Comparison of ENCODE assay signal across 8 cellular contexts in the genomic region with DNA sequence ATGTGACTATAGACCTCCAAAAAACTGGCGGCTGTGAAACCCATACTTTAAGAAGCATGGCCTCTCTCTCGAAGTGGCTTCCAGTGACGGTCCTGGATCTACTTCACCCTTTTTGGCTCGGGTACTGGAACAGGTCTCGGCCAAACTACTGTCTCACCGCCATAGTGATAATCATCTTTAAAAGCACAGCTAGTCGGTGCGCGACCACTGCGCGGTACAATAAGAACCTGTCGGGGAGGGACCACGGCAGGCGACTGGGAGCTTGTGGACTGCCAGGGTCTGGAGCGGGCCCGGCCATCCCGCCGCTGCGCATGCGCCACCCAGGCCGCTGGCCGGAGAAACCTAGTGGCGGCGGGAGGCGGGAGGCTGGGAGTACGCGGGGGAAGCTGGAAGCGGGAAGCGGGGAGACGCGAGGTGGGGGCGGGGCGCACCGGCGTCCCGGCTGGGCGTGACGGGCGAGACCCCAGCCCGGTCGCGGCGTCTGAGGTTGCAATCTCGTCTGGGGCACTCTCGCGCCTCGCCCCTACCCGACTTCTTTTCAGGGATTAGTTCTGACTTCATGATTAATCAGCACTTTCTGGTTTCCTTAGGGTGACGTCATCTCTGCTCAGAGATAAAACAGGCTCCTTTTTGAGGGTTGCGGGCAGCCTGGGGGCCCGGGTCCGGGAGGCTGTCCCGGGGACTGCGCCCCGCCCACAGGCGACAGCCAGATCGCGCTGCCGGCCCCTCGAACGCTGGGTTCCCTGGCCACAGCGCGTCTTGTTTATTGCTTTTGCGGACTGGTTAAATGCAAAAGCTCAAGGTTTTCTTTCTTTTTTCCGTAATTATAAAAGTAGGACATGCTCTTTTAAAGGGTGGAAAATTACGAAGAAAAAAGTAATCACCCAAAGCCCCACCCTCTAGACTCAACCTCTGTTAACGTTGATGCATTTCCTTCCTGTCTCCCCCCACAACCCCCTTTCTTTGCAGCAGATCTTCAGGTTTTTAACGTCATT.
A peak's percentile ranks its signal among the peaks of the same experiment; 100 is the strongest.
DNase-seq lines count a peak whose midpoint lies in the region; ATAC-seq and TF ChIP-seq lines count a peak whose summit lies in the region.

No MANE protein-coding gene starts in this region.

- H4K8ac ChIP-seq in IMR-90 (ENCODE audit: low read depth in 2 of 2, low read length in 2 of 2): peak overlapping the region; percentile 99

- POLR2A ChIA-PET in IMR-90 (lab: Charles Lee; ENCODE audit: unreplicated experiment) (no interaction called here), RWPE1 (lab: Yijun Ruan, JAX; ENCODE audit: low non-redundant PET) (no interaction called here)

- H3K27me3 Mint-ChIP-seq in natural killer cell treated with Interleukin-12 subunit alpha and Interleukin-12 subunit beta and Interleukin-15 and Interleukin-18, amount 100 ng/mL, for 72 hours: peaks cover 0 to 2% of the 10 kb centered on the region in 2 donors

- H3K27ac Mint-ChIP-seq in natural killer cell treated with Interleukin-12 subunit alpha and Interleukin-12 subunit beta and Interleukin-15 and Interleukin-18, amount 100 ng/mL, for 72 hours: peak overlapping the region; percentile 88 to 92

- H3K4me1 Mint-ChIP-seq in natural killer cell treated with Interleukin-12 subunit alpha and Interleukin-12 subunit beta and Interleukin-15 and Interleukin-18, amount 100 ng/mL, for 72 hours (ENCODE audit: low read depth in 2 of 2): peaks cover 14 to 17% of the 10 kb centered on the region in 2 donors

- H3K4ac ChIP-seq in IMR-90 (ENCODE audit: low read depth, low read length): peak overlapping the region; percentile 93

- H3K14ac ChIP-seq in IMR-90 (replicated peaks; ENCODE audit: low read depth, low read length): peak overlapping the region; percentile 92

- peak overlapping the region; percentile 100 for H4K5ac ChIP-seq in IMR-90 (ENCODE audit: low read depth, low read length)

- H3K9me3 Mint-ChIP-seq in natural killer cell treated with Interleukin-12 subunit alpha and Interleukin-12 subunit beta and Interleukin-15 and Interleukin-18, amount 100 ng/mL, for 72 hours: no peaks in the 10 kb centered on the region

- peak overlapping the region; percentile 83 for H3K4me2 ChIP-seq in IMR-90 (ENCODE audit: low read depth, low read length)

- H3K4me3 ChIP-seq in IMR-90 (ENCODE audit: insufficient read depth, low read depth, low read length) (peak overlapping the region; percentile 64), fibroblast of pulmonary artery (replicated peaks; ENCODE audit: low read depth, low read length) (peak overlapping the region; percentile 55)

- CTCF ChIA-PET in IMR-90 (lab: Yijun Ruan, JAX): no interaction called here
- CTCF ChIA-PET in RWPE1 (lab: Yijun Ruan, JAX): interaction anchor here (0.6 to 1.0 kb wide), 3 partner anchors 169 to 447 kb away, joined by 3 read pairs; no protein-coding TSS in a partner anchor

- H3K9me1 ChIP-seq in IMR-90 (ENCODE audit: insufficient read depth, low read length): no peaks in the 10 kb centered on the region; the same call in 1 of the 2 replicates

- no peaks in the 10 kb centered on the region for H3K27me3 ChIP-seq in IMR-90 (ENCODE audit: control insufficient read depth, insufficient read depth, low read length)

- H2BK20ac ChIP-seq in IMR-90 (ENCODE audit: low read depth, low read length): peak overlapping the region; percentile 67; the same call in 1 of the 2 replicates

- peak overlapping the region; percentile 68 for H2AK9ac ChIP-seq in IMR-90 (replicated peaks; ENCODE audit: low read depth, low read length, poor library complexity)

- H4K91ac ChIP-seq in IMR-90 (ENCODE audit: insufficient read depth, low read depth, low read length): peak overlapping the region; percentile 98

- H3K23ac ChIP-seq in IMR-90 (ENCODE audit: low read depth, low read length): peak overlapping the region; percentile 65

- H3K79me1 ChIP-seq in IMR-90 (ENCODE audit: low read depth in 1 of 2, low read length in 2 of 2): peaks cover 0 to 14% of the 10 kb centered on the region in 2 experiments; a peak in 3 of 4 replicates

- DNase-seq in DMS 273 (lab: John Stamatoyannopoulos, UW; ENCODE audit: unreplicated experiment): peak; percentile 91
- DNase-seq in IMR-90: peak; percentile 97
- peak; percentile 97 for DNase-seq in RWPE1 (ENCODE audit: low spot score)
- peak; percentile 71 for DNase-seq in activated T-helper 9 cell treated with anti-CD3 and anti-CD28 coated beads, Interleukin-2, amount 50 U/mL, for 16 hours (ENCODE audit: low read depth)
- DNase-seq in fibroblast of pulmonary artery (ENCODE audit: low read depth): peak; percentile 96
- peak; percentile 85 for DNase-seq in natural killer cell treated with Interleukin-12 subunit alpha and Interleukin-12 subunit beta and Interleukin-15 and Interleukin-18, amount 100 ng/mL, for 72 hours (ENCODE audit: low spot score)
- DNase-seq in stimulated activated naive CD4-positive, alpha-beta T cell treated with Interleukin-2 at 50 U/mL for 16 hours (lab: John Stamatoyannopoulos, UW): peak; percentile 74

- in situ Hi-C loops in IMR-90 (cut with MboI; ENCODE audit: low sequenced_read_pairs): no loop called here

- TF ChIP-seq CTCF in IMR-90 (conservative IDR thresholded peaks at IDR 0.05; ENCODE audit: low read depth, low read length): no peak
- TF ChIP-seq CTCF in RWPE1 (conservative IDR thresholded peaks at IDR 0.05; ENCODE audit: low read depth): no peak
- no peak for TF ChIP-seq CTCF in fibroblast of pulmonary artery (IDR thresholded peaks at IDR 0.05; ENCODE audit: low read length, missing control alignments)

- H2BK120ac ChIP-seq in IMR-90 (ENCODE audit: low read depth, low read length): peak overlapping the region; percentile 92

- TF ChIP-seq POLR2A in IMR-90 (IDR thresholded peaks at IDR 0.05; ENCODE audit: low read depth, low read length): peak; percentile 88

- peak overlapping the region; percentile 86 for H2AK5ac ChIP-seq in IMR-90 (ENCODE audit: low read depth, low read length)

- peak overlapping the region; percentile 96 for H3K27ac ChIP-seq in IMR-90 (ENCODE audit: insufficient read depth, low read length)
- peak overlapping the region; percentile 92 for H3K27ac ChIP-seq in RWPE1

- H2BK15ac ChIP-seq in IMR-90 (ENCODE audit: low read depth, low read length): peak overlapping the region; percentile 94; the same call in 2 of the 3 replicates

- H3K56ac ChIP-seq in IMR-90 (ENCODE audit: extremely low read depth, insufficient read depth, low read length): peak overlapping the region; percentile 94

- ATAC-seq in GM21528 (IDR thresholded peaks at IDR 0.05; ENCODE audit: low FRiP score, unreplicated experiment): peak; percentile 92
- ATAC-seq in IMR-90 (ENCODE audit: low read depth): peak; percentile 91
- ATAC-seq in natural killer cell treated with Interleukin-12 subunit alpha and Interleukin-12 subunit beta and Interleukin-15 and Interleukin-18, amount 100 ng/mL, for 72 hours: peak; percentile 91 to 95

- no peaks in the 10 kb centered on the region for H3K36me3 Mint-ChIP-seq in natural killer cell treated with Interleukin-12 subunit alpha and Interleukin-12 subunit beta and Interleukin-15 and Interleukin-18, amount 100 ng/mL, for 72 hours

- TF ChIP-seq RAD21 in IMR-90 (IDR thresholded peaks at IDR 0.05; ENCODE audit: low read length): no peak; the same call in 1 of the 2 replicates

- no peaks in the 10 kb centered on the region for H3K36me3 ChIP-seq in IMR-90 (ENCODE audit: control insufficient read depth, insufficient read depth, low read length)

- WGBS in IMR-90 (ENCODE audit: extremely low coverage in 2 of 2, insufficient read length in 1 of 2), 2 experiments: 11% methylated on average over 14 of the region's 68 CpGs; no CpG with 5 or more reads in 1 of the 2 experiments

- dilution Hi-C loops in IMR-90 (cut with HindIII; ENCODE audit: low sequenced_read_pairs, unreplicated experiment): no loop called here

- H2BK5ac ChIP-seq in IMR-90 (ENCODE audit: low read depth, low read length, poor library complexity, severe bottlenecking): peak overlapping the region; percentile 95

- no peaks in the 10 kb centered on the region for H4K20me1 ChIP-seq in IMR-90 (ENCODE audit: insufficient read depth, low read length)

- peaks cover 8% of the 10 kb centered on the region for H3K4me1 ChIP-seq in IMR-90 (ENCODE audit: control insufficient read depth, insufficient read depth, low read length)

- H3K4me3 Mint-ChIP-seq in natural killer cell treated with Interleukin-12 subunit alpha and Interleukin-12 subunit beta and Interleukin-15 and Interleukin-18, amount 100 ng/mL, for 72 hours: peak overlapping the region; percentile 88

- TSS peak; percentile 97 for BruUV-seq in IMR-90 (replicated peaks; lab: Mats Ljungman, UMichigan)

- peak overlapping the region; percentile 90 for H2AFZ ChIP-seq in IMR-90 (replicated peaks; ENCODE audit: low read length, poor library complexity)

- H3K18ac ChIP-seq in IMR-90 (ENCODE audit: low read depth, low read length): peak overlapping the region; percentile 94

- H3K9ac ChIP-seq in IMR-90 (ENCODE audit: low read depth, low read length): peak overlapping the region; percentile 91

- intact Hi-C loops in IMR-90 (cut with micrococcal nuclease): loop anchor here (1.0 to 5.0 kb wide), 2 partner anchors 167 to 447 kb away; no protein-coding TSS in a partner anchor

- H3K9me3 ChIP-seq in IMR-90 (ENCODE audit: control insufficient read depth, insufficient read depth, low read length): no peaks in the 10 kb centered on the region

TF ChIP-seq in IMR-90, 13 proteins besides CTCF, POLR2A, EP300 and RAD21 (continues in another document):
- peak; percentile 44; the same call in 1 of the 2 replicates for TF ChIP-seq CEBPB (IDR thresholded peaks at IDR 0.05; ENCODE audit: low read depth, low read length)
- TF ChIP-seq BHLHE40 (IDR thresholded peaks at IDR 0.05; ENCODE audit: low read depth, low read length): 0 out of 2 replicates have a peak, but pooled peaks have one; percentile 33
- TF ChIP-seq, protein P1, sequence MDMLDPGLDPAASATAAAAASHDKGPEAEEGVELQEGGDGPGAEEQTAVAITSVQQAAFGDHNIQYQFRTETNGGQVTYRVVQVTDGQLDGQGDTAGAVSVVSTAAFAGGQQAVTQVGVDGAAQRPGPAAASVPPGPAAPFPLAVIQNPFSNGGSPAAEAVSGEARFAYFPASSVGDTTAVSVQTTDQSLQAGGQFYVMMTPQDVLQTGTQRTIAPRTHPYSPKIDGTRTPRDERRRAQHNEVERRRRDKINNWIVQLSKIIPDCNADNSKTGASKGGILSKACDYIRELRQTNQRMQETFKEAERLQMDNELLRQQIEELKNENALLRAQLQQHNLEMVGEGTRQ (IDR thresholded peaks at IDR 0.05; ENCODE audit: low read depth, low read length): 0 out of 2 replicates have a peak, but pooled peaks have one; percentile 2
- peak; percentile 70 for TF ChIP-seq FOS (IDR thresholded peaks at IDR 0.05; ENCODE audit: low read depth, low read length)

Comparison
In these comparisons a context has a peak if more than half of its experiments do, and no peak if none do; other contexts are left out.
1. Peak in every context shown above with its lines: DNase-seq, ATAC-seq, H3K4me3 ChIP-seq and H3K27ac ChIP-seq.